Comparison of ENCODE assay signal across 8 cellular contexts in genomic region chr12:1662761-1663439, GRCh38. TPM values are rescaled to one million over a fixed set of nuclear protein-coding genes. Genes with fewer than 3 reads are reported as not detected.
DNase-seq lines count a peak whose midpoint lies in the region; ATAC-seq, FAIRE-seq and TF ChIP-seq lines count a peak whose summit lies in the region.

No MANE protein-coding gene starts in this region.

- RAD21 ChIA-PET in GM12878 (lab: Charles Lee; ENCODE audit: unreplicated experiment): no interaction called here

- FAIRE-seq in GM12878 (lab: Jason Lieb, UNC) (no peak), kidney (lab: Jason Lieb, UNC) (no peak)

- intact Hi-C loops in CD4-positive, alpha-beta T cell (cut with DNase I, micrococcal nuclease): no loop called here
- intact Hi-C loops in GM12878 (cut with micrococcal nuclease; ENCODE audit: unreplicated experiment): no loop called here
- intact Hi-C loops in kidney (cut with DNase I): no loop called here

- peak overlapping the region; percentile 63 for H3K27ac Mint-ChIP-seq in CD4-positive, alpha-beta T cell

- H3K4me1 ChIP-seq in GM12878 (ENCODE audit: control insufficient read depth, insufficient read depth, low read length) (no peaks in the 10 kb centered on the region), kidney (ENCODE audit: control insufficient read depth in 1 of 2, insufficient read depth in 1 of 2, low read depth in 1 of 2, low read length in 2 of 2) (peaks cover 7 to 9% of the 10 kb centered on the region in 2 donors), suprapubic skin (peaks cover 41% of the 10 kb centered on the region)

- ATAC-seq in CD4-positive, alpha-beta T cell (ENCODE audit: poor library complexity): no peak
- ATAC-seq in GM12878 (no peak), HG03442 (IDR thresholded peaks at IDR 0.05; ENCODE audit: unreplicated experiment) (no peak), GM18502 (IDR thresholded peaks at IDR 0.05; ENCODE audit: poor library complexity, unreplicated experiment) (no peak)

- TF ChIP-seq RAD21 in GM12878 (IDR thresholded peaks at IDR 0.05; ENCODE audit: insufficient read depth, low read depth, low read length): no peak

- DNase-seq in CD4-positive, alpha-beta T cell: peak in 5 of 10 experiments; percentile 7 to 26 (median 17)
- DNase-seq in NCI-H526 treated with DMSO at 0.1 percent for 48 hours (lab: John Stamatoyannopoulos, UW) (peak; percentile 72), GM12878 (ENCODE audit: low read depth, low spot score) (no peak), kidney (no peak), suprapubic skin (ENCODE audit: low spot score in 2 of 2) (peak in 1 of 2 donors; percentile 71), ureter (ENCODE audit: low spot score) (no peak)

- 97% methylated on average over 32 of the region's 46 CpGs for WGBS in GM12878 (ENCODE audit: insufficient coverage, insufficient replicate concordance, low lambda C conversion rate, missing lambda C conversion rate)
- 37% methylated on average over 15 of the region's 46 CpGs for WGBS in suprapubic skin

- H3K79me2 ChIP-seq in GM12878 (ENCODE audit: control insufficient read depth, insufficient read depth, low read length): no peaks in the 10 kb centered on the region

- no peak overlapping the region for H3K27ac ChIP-seq in CD4-positive, alpha-beta T cell (ENCODE audit: low read depth, low read length)
- no peak overlapping the region for H3K27ac ChIP-seq in GM12878 (ENCODE audit: control insufficient read depth, insufficient read depth)
- H3K27ac ChIP-seq in kidney (ENCODE audit: low read depth in 2 of 2, low read length in 2 of 2): peak overlapping the region; percentile 32 to 53
- H3K27ac ChIP-seq in suprapubic skin: peak overlapping the region; percentile 72

- H3K36me3 ChIP-seq in GM12878 (ENCODE audit: control insufficient read depth in 2 of 2, insufficient read depth in 2 of 2, low read length in 1 of 2): no peaks in the 10 kb centered on the region
- no peaks in the 10 kb centered on the region for H3K36me3 ChIP-seq in kidney (ENCODE audit: control insufficient read depth in 1 of 2, insufficient read depth in 2 of 2, low read length in 2 of 2)
- H3K36me3 ChIP-seq in suprapubic skin: no peaks in the 10 kb centered on the region

- TF ChIP-seq POLR2A in GM12878 (IDR thresholded peaks at IDR 0.05; ENCODE audit: low read depth, low read length): no peak
- no peak for TF ChIP-seq POLR2A in suprapubic skin (IDR thresholded peaks at IDR 0.05)

- H4K20me1 ChIP-seq in GM12878 (ENCODE audit: control insufficient read depth, insufficient read depth): no peaks in the 10 kb centered on the region

- POLR2A ChIA-PET in CD4-positive, alpha-beta T cell (lab: Charles Lee): interaction anchor here (1.2 to 3.0 kb wide), 5 partner anchors 28 to 342 kb away, joined by 3 to 34 read pairs (median 7); partner anchors contain the start of genes ADIPOR2, DCP1B and FBXL14
- POLR2A ChIA-PET in GM12878 (lab: Charles Lee): no interaction called here

- H2AFZ ChIP-seq in GM12878 (ENCODE audit: control insufficient read depth, low read depth, low read length): no peak overlapping the region

- SMC1A ChIA-PET in GM12878 (lab: Charles Lee; ENCODE audit: uncharacterized antibody, unreplicated experiment): no interaction called here

- peak overlapping the region; percentile 87 for H3K4me3 Mint-ChIP-seq in CD4-positive, alpha-beta T cell

- no peak overlapping the region for H3K9ac ChIP-seq in GM12878 (ENCODE audit: control insufficient read depth, insufficient read depth, low read length)
- no peak overlapping the region for H3K9ac ChIP-seq in kidney (ENCODE audit: low read length in 2 of 2)

- no peaks in the 10 kb centered on the region for H3K27me3 Mint-ChIP-seq in CD4-positive, alpha-beta T cell

- CTCF ChIA-PET in CD4-positive, alpha-beta T cell (lab: Charles Lee): no interaction called here
- CTCF ChIA-PET in GM12878 (lab: Yijun Ruan, JAX): no interaction called here

- H3K9me3 Mint-ChIP-seq in CD4-positive, alpha-beta T cell: peaks cover 2% of the 10 kb centered on the region

- peaks cover 52% of the 10 kb centered on the region for H3K4me1 Mint-ChIP-seq in CD4-positive, alpha-beta T cell (ENCODE audit: low read depth)

- no peaks in the 10 kb centered on the region for H3K9me3 ChIP-seq in CD4-positive, alpha-beta T cell (ENCODE audit: control insufficient read depth, low read length)
- H3K9me3 ChIP-seq in GM12878 (replicated peaks; ENCODE audit: control insufficient read depth, insufficient read depth, low read length) (no peaks in the 10 kb centered on the region), kidney (ENCODE audit: control insufficient read depth in 1 of 2, low read length in 2 of 2) (no peaks in the 10 kb centered on the region), suprapubic skin (no peaks in the 10 kb centered on the region)

- TF ChIP-seq EP300 in GM12878 (IDR thresholded peaks at IDR 0.05; ENCODE audit: borderline replicate concordance in 1 of 2, control insufficient read depth in 1 of 2, low read depth in 2 of 2, low read length in 2 of 2) (no peak), suprapubic skin (IDR thresholded peaks at IDR 0.05) (no peak)

- TF ChIP-seq CTCF in CD4-positive, alpha-beta T cell (IDR thresholded peaks at IDR 0.05): no peak
- TF ChIP-seq CTCF in GM12878 (IDR thresholded peaks at IDR 0.05 in 2 of 3, conservative IDR thresholded peaks at IDR 0.05 in 1 of 3; ENCODE audit: control insufficient read depth in 2 of 3, extremely low read depth in 1 of 3, insufficient read depth in 1 of 3, low read depth in 3 of 3, low read length in 3 of 3) (no peak), kidney (IDR thresholded peaks at IDR 0.05; ENCODE audit: borderline replicate concordance, extremely low read depth, insufficient read depth) (peak; percentile 22), suprapubic skin (IDR thresholded peaks at IDR 0.05) (peak; percentile 23 to 47)

- H3K27me3 ChIP-seq in CD4-positive, alpha-beta T cell (ENCODE audit: control insufficient read depth, insufficient read depth, low read length): no peaks in the 10 kb centered on the region
- H3K27me3 ChIP-seq in GM12878 (replicated peaks in 1 of 2; ENCODE audit: control insufficient read depth in 2 of 2, insufficient read depth in 2 of 2, low read length in 1 of 2) (no peaks in the 10 kb centered on the region), suprapubic skin (no peaks in the 10 kb centered on the region)

- no TSS peak for BruUV-seq in GM12878 (replicated peaks; lab: Mats Ljungman, UMichigan)

- H3K4me3 ChIP-seq in GM12878: no peak overlapping the region
- H3K4me3 ChIP-seq in kidney (ENCODE audit: low read length in 2 of 2): no peak overlapping the region
- peak overlapping the region; percentile 19 for H3K4me3 ChIP-seq in suprapubic skin

- no peaks in the 10 kb centered on the region for H3K36me3 Mint-ChIP-seq in CD4-positive, alpha-beta T cell (ENCODE audit: low read depth)

- no peak overlapping the region; the same call in 1 of the 2 replicates for H3K4me2 ChIP-seq in GM12878 (ENCODE audit: control insufficient read depth, insufficient read depth)

- in situ Hi-C loops in GM12878 (cut with MboI): no loop called here

TF ChIP-seq in GM12878, 131 proteins besides CTCF, POLR2A, EP300 and RAD21 (continues in another document):
- 0 out of 4 replicates have a peak, but pooled peaks of 1 of the 2 experiments have one; percentile 32 for TF ChIP-seq ETV6 (conservative IDR thresholded peaks at IDR 0.05 in 1 of 2, IDR thresholded peaks at IDR 0.05 in 1 of 2; ENCODE audit: borderline replicate concordance in 1 of 2, low read depth in 1 of 2)
- no peak for TF ChIP-seq IKZF1 (conservative IDR thresholded peaks at IDR 0.05)

RNA-seq across cellular contexts. Expression of gene ADIPOR2, which starts 28.0 kb away (rescaled TPM):
- total RNA-seq in CD4-positive, alpha-beta T cell: 10 to 100 TPM; 12.5 to 12.6 TPM
- total RNA-seq in GM12878 (2013; cell fraction: nucleolus; rRNA removed): 71.1 and 80.0 TPM in 2 replicates
- total RNA-seq in GM12878 (2014; rRNA removed) (32.4 and 36.4 TPM in 2 replicates), GM12878 (2014; rRNA removed; fragmentation: Illumina TruSeq; extraction: Trizol) (51.5 and 52.1 TPM in 2 replicates), GM12878 (2021) (56.7 and 65.0 TPM in 2 replicates), kidney (50.0 TPM), suprapubic skin (10 to 100 TPM; 40.3 to 47.9 (median 43.4) TPM), ureter (46.6 TPM)
- 24.0 TPM for polyA plus RNA-seq in GM12878 (2011; ENCODE audit: low read depth)
- polyA plus RNA-seq in GM12878 (2011; rRNA removed) (55.5 and 68.1 TPM in 2 replicates), GM12878 (2014; fragmentation: Illumina TruSeq; extraction: Trizol) (57.6 and 71.9 TPM in 2 replicates), GM12878 (2014; fragmentation: Nextera tagmentation; extraction: Ambion mirVana) (10 to 100 TPM; 15.4 to 18.2 TPM), GM12878 (2014; rRNA removed) (34.5 and 43.5 TPM in 2 replicates), GM12878 (2016; fragmentation: Nextera tagmentation; extraction: Ambion mirVana) (10 to 100 TPM in 1 of 2 experiments, 1 to 10 TPM in 1; 8.6 to 10.3 TPM), kidney (ENCODE audit: insufficient read depth, low read depth, low replicate concordance) (26.7 TPM)
- polyA plus RNA-seq in GM12878 (2011; cell fraction: cytosol; rRNA removed): 32.4 and 37.7 TPM in 2 replicates
- polyA plus RNA-seq in GM12878 (2011; cell fraction: nucleus; rRNA removed): 22.6 and 26.6 TPM in 2 replicates
- 25.8 and 31.8 TPM in 2 replicates for polyA plus RNA-seq in GM12878 (2012)
- polyA minus RNA-seq in GM12878 (2011; rRNA and poly(A)+ RNA removed): 47.2 and 50.3 TPM in 2 replicates
- 15.9 and 16.9 TPM in 2 replicates for polyA minus RNA-seq in GM12878 (2011; cell fraction: cytosol; rRNA and poly(A)+ RNA removed)
- 16.0 and 26.6 TPM in 2 replicates for polyA minus RNA-seq in GM12878 (2011; cell fraction: nucleus; rRNA and poly(A)+ RNA removed)

RNA-seq across cellular contexts. Expression of gene WNT5B, which starts 33.9 kb away (rescaled TPM):
- total RNA-seq in CD4-positive, alpha-beta T cell: not detected
- 2.7 and 3.6 TPM in 2 replicates for total RNA-seq in GM12878 (2013; cell fraction: nucleolus; rRNA removed)
- 13.6 and 15.8 TPM in 2 replicates for total RNA-seq in GM12878 (2014; rRNA removed)
- 6.4 and 7.5 TPM in 2 replicates for total RNA-seq in GM12878 (2014; rRNA removed; fragmentation: Illumina TruSeq; extraction: Trizol)
- total RNA-seq in GM12878 (2021): 15.4 and 18.3 TPM in 2 replicates
- polyA plus RNA-seq in GM12878 (2011; ENCODE audit: low read depth): 1.7 TPM
- 2.4 and 4.8 TPM in 2 replicates for polyA plus RNA-seq in GM12878 (2011; rRNA removed)
- polyA plus RNA-seq in GM12878 (2011; cell fraction: cytosol; rRNA removed): 5.6 and 7.3 TPM in 2 replicates
- 8.0 and 9.6 TPM in 2 replicates for polyA plus RNA-seq in GM12878 (2011; cell fraction: nucleus; rRNA removed)
- 2.7 and 5.2 TPM in 2 replicates for polyA plus RNA-seq in GM12878 (2012)
- 5.1 and 6.0 TPM in 2 replicates for polyA plus RNA-seq in GM12878 (2014; fragmentation: Illumina TruSeq; extraction: Trizol)
- 1 to 10 TPM in 1 of 2 experiments, under 1 TPM in 1; 0.45 to 1.6 TPM for polyA plus RNA-seq in GM12878 (2014; fragmentation: Nextera tagmentation; extraction: Ambion mirVana)
- 9.7 and 11.4 TPM in 2 replicates for polyA plus RNA-seq in GM12878 (2014; rRNA removed)
- 1 to 10 TPM; 1.5 to 2.8 TPM for polyA plus RNA-seq in GM12878 (2016; fragmentation: Nextera tagmentation; extraction: Ambion mirVana)
- 3.7 and 12.1 TPM in 2 replicates for polyA minus RNA-seq in GM12878 (2011; rRNA and poly(A)+ RNA removed)
- 2.9 and 3.7 TPM in 2 replicates for polyA minus RNA-seq in GM12878 (2011; cell fraction: cytosol; rRNA and poly(A)+ RNA removed)
- polyA minus RNA-seq in GM12878 (2011; cell fraction: nucleus; rRNA and poly(A)+ RNA removed): 2.3 and 6.7 TPM in 2 replicates
- total RNA-seq in kidney: 4.8 TPM
- 3.4 TPM for polyA plus RNA-seq in kidney (ENCODE audit: insufficient read depth, low read depth, low replicate concordance)
- 10 to 100 TPM in 1 of 4 donors, 1 to 10 TPM in 3; 7.3 to 12.8 (median 8.3) TPM for total RNA-seq in suprapubic skin
- 7.2 TPM for total RNA-seq in ureter

Comparison
In these comparisons a context has a peak if more than half of its experiments do, and no peak if none do; other contexts are left out.
1. H3K27ac ChIP-seq: peak in kidney (2 of 2) and suprapubic skin (single experiment); none in CD4-positive, alpha-beta T cell (single experiment) and GM12878 (single experiment).
2. CTCF ChIP-seq: peak in kidney (single experiment) and suprapubic skin (2 of 2); none in CD4-positive, alpha-beta T cell (single experiment) and GM12878 (0 of 3).